ENCODE assay signal across 10 cellular contexts in the genomic region with DNA sequence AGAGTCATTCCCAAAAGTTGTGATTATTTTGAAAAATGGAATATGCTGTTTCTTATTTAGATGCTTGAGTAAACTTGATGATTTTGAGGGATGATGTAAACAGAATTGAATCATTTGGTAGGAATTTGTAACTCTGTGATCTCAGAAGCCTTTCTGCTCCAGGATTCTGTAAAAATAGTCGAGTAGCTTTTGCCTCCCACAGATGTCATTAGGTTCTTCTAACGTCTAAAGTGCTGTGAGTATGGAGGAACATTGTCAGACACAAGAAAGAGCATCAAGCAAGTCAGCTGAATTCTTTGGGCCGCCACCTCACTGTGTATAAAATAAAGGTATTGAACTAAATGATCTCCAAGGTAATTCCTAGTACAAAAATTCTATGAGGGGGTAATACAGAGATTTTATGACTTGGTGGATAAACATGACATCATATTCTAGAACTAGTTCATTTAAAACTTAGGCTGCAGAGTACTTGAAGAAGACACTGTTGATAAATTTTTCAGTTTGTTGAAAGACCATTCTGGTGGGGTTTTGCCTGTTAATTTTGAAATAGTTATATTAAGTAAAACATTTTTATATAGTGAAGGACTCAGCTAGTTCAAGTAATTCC. TPM values are rescaled to one million over a fixed set of nuclear protein-coding genes. Genes with fewer than 3 reads are reported as not detected.
DNase-seq lines count a peak whose midpoint lies in the region; ATAC-seq and TF ChIP-seq lines count a peak whose summit lies in the region.
"Had no signal": no experiment of that assay in that cellular context is flagged by ENCODE, and none has a peak within 500 bp of the region (broad histone marks: within the 10 kb centered on the region; RNA-seq: fewer than 3 reads in every experiment).

No MANE protein-coding gene starts in this region.

- H3K4me1 ChIP-seq in CD4-positive, CD25-positive, alpha-beta regulatory T cell (ENCODE audit: control insufficient read depth, insufficient read depth, low read length, poor library complexity, severe bottlenecking) = peaks cover 69% of the 10 kb centered on the region
- H3K4me1 ChIP-seq in OCI-LY1 (ENCODE audit: insufficient read depth, low read length, severe bottlenecking) = peaks cover 75% of the 10 kb centered on the region

- H3K9me2 ChIP-seq in OCI-LY1 (ENCODE audit: low read depth, low read length) = no peaks in the 10 kb centered on the region

- peaks cover 53% of the 10 kb centered on the region for H3K79me2 ChIP-seq in OCI-LY1 (ENCODE audit: insufficient read depth, low read length)

- H3K4me2 ChIP-seq in OCI-LY1 (ENCODE audit: low read length) = peak overlapping the region; percentile 67

- no peaks in the 10 kb centered on the region for H3K27me3 ChIP-seq in CD4-positive, CD25-positive, alpha-beta regulatory T cell (ENCODE audit: control insufficient read depth, insufficient read depth, low read length)
- H3K27me3 ChIP-seq in OCI-LY1 (ENCODE audit: insufficient read depth, low read length) = no peaks in the 10 kb centered on the region

- H3K4me3 ChIP-seq in CD4-positive, CD25-positive, alpha-beta regulatory T cell (ENCODE audit: low read depth, low read length) = peak overlapping the region; percentile 96
- H3K4me3 ChIP-seq in OCI-LY1 (ENCODE audit: low read depth, low read length, poor library complexity, severe bottlenecking) = peak overlapping the region; percentile 92

- H3K27ac Mint-ChIP-seq in CD4-positive, CD25-positive, alpha-beta regulatory T cell = peak overlapping the region; percentile 49 to 80 (median 55)
- H3K27ac Mint-ChIP-seq in osteocyte (ENCODE audit: unreplicated experiment) = peak overlapping the region; percentile 78

- no peaks in the 10 kb centered on the region for H4K20me1 ChIP-seq in OCI-LY1 (ENCODE audit: insufficient read depth, low read length)

- peak overlapping the region; percentile 66 to 93 (median 92) for H3K4me3 Mint-ChIP-seq in CD4-positive, CD25-positive, alpha-beta regulatory T cell
- H3K4me3 Mint-ChIP-seq in osteocyte (ENCODE audit: unreplicated experiment) = no peak overlapping the region

- H3K36me3 Mint-ChIP-seq in CD4-positive, CD25-positive, alpha-beta regulatory T cell = peaks cover 40% of the 10 kb centered on the region
- H3K36me3 Mint-ChIP-seq in osteocyte (ENCODE audit: unreplicated experiment) = peaks cover 10% of the 10 kb centered on the region

- peaks cover 12% of the 10 kb centered on the region for H3K36me3 ChIP-seq in CD4-positive, CD25-positive, alpha-beta regulatory T cell (ENCODE audit: control insufficient read depth, insufficient read depth, low read length)
- peaks cover 34% of the 10 kb centered on the region for H3K36me3 ChIP-seq in OCI-LY1 (ENCODE audit: insufficient read depth, low read length)

- H3K9me3 ChIP-seq in CD4-positive, CD25-positive, alpha-beta regulatory T cell (ENCODE audit: control insufficient read depth in 2 of 2, low read length in 2 of 2) = no peaks in the 10 kb centered on the region
- H3K9me3 ChIP-seq in OCI-LY1 (ENCODE audit: low read length) = no peaks in the 10 kb centered on the region

- TF ChIP-seq CTCF in OCI-LY1 (IDR thresholded peaks at IDR 0.05; ENCODE audit: low read length) = no peak
- no peak for TF ChIP-seq CTCF in osteocyte (IDR thresholded peaks at IDR 0.05)

- no peak for DNase-seq in CD4-positive, CD25-positive, alpha-beta regulatory T cell
- peak; percentile 26 for DNase-seq in dermis blood vessel endothelial cell
- DNase-seq in osteocyte (ENCODE audit: extremely low spot score, unreplicated experiment) = no peak
- DNase-seq in DMS79 treated with DMSO at 0.1 percent for 48 hours (lab: John Stamatoyannopoulos, UW) = no peak
- DNase-seq: NCI-H2081 had no signal

- H2AFZ ChIP-seq in OCI-LY1 (ENCODE audit: low read length) = no peak overlapping the region

- peak overlapping the region; percentile 95; the same call in 1 of the 2 replicates for H3K9ac ChIP-seq in OCI-LY1 (ENCODE audit: low read length)

- peak overlapping the region; percentile 81 for H3K27ac ChIP-seq in CD4-positive, CD25-positive, alpha-beta regulatory T cell (ENCODE audit: insufficient read depth, low read length, poor library complexity, severe bottlenecking)
- peak overlapping the region; percentile 85 for H3K27ac ChIP-seq in OCI-LY1 (ENCODE audit: low read depth, low read length, poor library complexity, severe bottlenecking)

- H3F3A ChIP-seq in OCI-LY1 (ENCODE audit: insufficient read depth, low read length) = 0 out of 2 replicates have a peak, but pooled peaks cover 6% of the 10 kb centered on the region

- H3K27me3 Mint-ChIP-seq in CD4-positive, CD25-positive, alpha-beta regulatory T cell = no peaks in the 10 kb centered on the region
- H3K27me3 Mint-ChIP-seq in osteocyte (ENCODE audit: unreplicated experiment) = no peaks in the 10 kb centered on the region

- peaks cover 0 to 3% (median 0%) of the 10 kb centered on the region in 7 donors for H3K9me3 Mint-ChIP-seq in CD4-positive, CD25-positive, alpha-beta regulatory T cell
- no peaks in the 10 kb centered on the region for H3K9me3 Mint-ChIP-seq in osteocyte (ENCODE audit: unreplicated experiment)

- peaks cover 22 to 87% (median 69%) of the 10 kb centered on the region in 4 donors for H3K4me1 Mint-ChIP-seq in CD4-positive, CD25-positive, alpha-beta regulatory T cell
- peaks cover 54% of the 10 kb centered on the region for H3K4me1 Mint-ChIP-seq in osteocyte (ENCODE audit: unreplicated experiment)

- no peak for ATAC-seq in CD4-positive, CD25-positive, alpha-beta regulatory T cell (ENCODE audit: low read depth in 2 of 2)
- ATAC-seq in GM19452 (IDR thresholded peaks at IDR 0.05; ENCODE audit: unreplicated experiment) = no peak
- no peak for ATAC-seq in HG03097 (IDR thresholded peaks at IDR 0.05; ENCODE audit: low FRiP score, unreplicated experiment)
- ATAC-seq in HG03354 (IDR thresholded peaks at IDR 0.05; ENCODE audit: poor library complexity, severe bottlenecking, unreplicated experiment) = no peak

RNA-seq across cellular contexts. Expression of gene GPR183, which starts 1.4 kb away (rescaled TPM):
- total RNA-seq in CD4-positive, CD25-positive, alpha-beta regulatory T cell = 206 TPM
- 100 to 1,000 TPM; 262 to 418 (median 324) TPM for polyA plus RNA-seq in CD4-positive, CD25-positive, alpha-beta regulatory T cell
- total RNA-seq in dermis blood vessel endothelial cell (0.09 and 0.34 TPM in 2 replicates), osteocyte (0.19 TPM in 1 of 2 replicates, not detected in the other)
- total RNA-seq: G401 had no signal

RNA-seq across cellular contexts. Expression of gene GPR18, which starts 50.4 kb away (rescaled TPM):
- total RNA-seq in CD4-positive, CD25-positive, alpha-beta regulatory T cell = 8.6 TPM
- polyA plus RNA-seq in CD4-positive, CD25-positive, alpha-beta regulatory T cell = 10 to 100 TPM in 2 of 4 donors, 1 to 10 TPM in 2; 6.1 to 22.6 (median 10.5) TPM
- total RNA-seq in dermis blood vessel endothelial cell (not detected in 2 replicates), osteocyte (not detected in 2 replicates)
- total RNA-seq: G401 had no signal

Comparison
In these comparisons a context has a peak if more than half of its experiments do, and no peak if none do; other contexts are left out.
1. RNA of gene GPR183, which starts 1.4 kb away (total RNA-seq): 206 TPM in CD4-positive, CD25-positive, alpha-beta regulatory T cell (single experiment); 0.09 to 0.34 TPM in dermis blood vessel endothelial cell and 0.19 TPM in osteocyte; every median in the first group is over 100 times any median in the second.